ENCODE assay signal across 8 cellular contexts in genomic region chr3:195850857-195851531, GRCh38. TPM values are rescaled to one million over a fixed set of nuclear protein-coding genes. Genes with fewer than 3 reads are reported as not detected.
DNase-seq lines count a peak whose midpoint lies in the region; ATAC-seq and TF ChIP-seq lines count a peak whose summit lies in the region.

No MANE protein-coding gene starts in this region.

- H3K27ac ChIP-seq in C4-2B: no peak overlapping the region
- H3K27ac ChIP-seq in left lung: no peak overlapping the region

- H3K27me3 ChIP-seq in left lung: peaks cover 0 to 16% of the 10 kb centered on the region in 2 donors

- no peak overlapping the region for H3K4me3 ChIP-seq in choroid plexus epithelial cell (ENCODE audit: low read depth, low read length)
- H3K4me3 ChIP-seq in left lung: no peak overlapping the region

- peak; percentile 92 to 95 for DNase-seq in NCI-H524 (lab: John Stamatoyannopoulos, UW)
- peak; percentile 83 to 84 for DNase-seq in activated CD4-positive, alpha-beta T cell treated with anti-CD3 and anti-CD28 coated beads for 24 hours (ENCODE audit: low read depth in 2 of 2)
- DNase-seq in choroid plexus epithelial cell (ENCODE audit: low read depth): peak; percentile 97
- peak; percentile 86 for DNase-seq in left lung
- peak; percentile 81 to 84 for DNase-seq in stimulated activated CD4-positive, alpha-beta T cell treated with anti-CD3 and anti-CD28 coated beads, Interleukin-4, amount 100 ng/mL, for 48 hours (ENCODE audit: low read depth in 2 of 2)

- H3K4me1 ChIP-seq in left lung: peaks cover 0 to 7% of the 10 kb centered on the region in 2 donors

- TF ChIP-seq CTCF in C4-2B (conservative IDR thresholded peaks at IDR 0.05) (peak; percentile 100), choroid plexus epithelial cell (conservative IDR thresholded peaks at IDR 0.05; ENCODE audit: low read depth, low read length) (peak; percentile 100), left lung (IDR thresholded peaks at IDR 0.05) (peak; percentile 100)

- intact Hi-C loops in left lung (cut with DNase I): no loop called here

- ATAC-seq in GM19328 (IDR thresholded peaks at IDR 0.05; ENCODE audit: unreplicated experiment) (peak; percentile 91), HG03469 (IDR thresholded peaks at IDR 0.05; ENCODE audit: unreplicated experiment) (peak; percentile 88), left lung (peak; percentile 99)

- no peaks in the 10 kb centered on the region for H3K9me3 ChIP-seq in left lung

- H3K36me3 ChIP-seq in left lung: no peaks in the 10 kb centered on the region

RNA-seq across cellular contexts. Expression of gene MUC4, which starts 39.3 kb away (rescaled TPM):
- total RNA-seq in left lung: 10 to 100 TPM in 1 of 2 donors, 1 to 10 TPM in 1; 2.9 to 12.8 TPM

RNA-seq across cellular contexts. Expression of gene TNK2, which starts 57.4 kb away (rescaled TPM):
- total RNA-seq in left lung: 10 to 100 TPM; 51.9 to 58.7 TPM
